14 cellular contexts compared by ENCODE assay signal in the genomic region with DNA sequence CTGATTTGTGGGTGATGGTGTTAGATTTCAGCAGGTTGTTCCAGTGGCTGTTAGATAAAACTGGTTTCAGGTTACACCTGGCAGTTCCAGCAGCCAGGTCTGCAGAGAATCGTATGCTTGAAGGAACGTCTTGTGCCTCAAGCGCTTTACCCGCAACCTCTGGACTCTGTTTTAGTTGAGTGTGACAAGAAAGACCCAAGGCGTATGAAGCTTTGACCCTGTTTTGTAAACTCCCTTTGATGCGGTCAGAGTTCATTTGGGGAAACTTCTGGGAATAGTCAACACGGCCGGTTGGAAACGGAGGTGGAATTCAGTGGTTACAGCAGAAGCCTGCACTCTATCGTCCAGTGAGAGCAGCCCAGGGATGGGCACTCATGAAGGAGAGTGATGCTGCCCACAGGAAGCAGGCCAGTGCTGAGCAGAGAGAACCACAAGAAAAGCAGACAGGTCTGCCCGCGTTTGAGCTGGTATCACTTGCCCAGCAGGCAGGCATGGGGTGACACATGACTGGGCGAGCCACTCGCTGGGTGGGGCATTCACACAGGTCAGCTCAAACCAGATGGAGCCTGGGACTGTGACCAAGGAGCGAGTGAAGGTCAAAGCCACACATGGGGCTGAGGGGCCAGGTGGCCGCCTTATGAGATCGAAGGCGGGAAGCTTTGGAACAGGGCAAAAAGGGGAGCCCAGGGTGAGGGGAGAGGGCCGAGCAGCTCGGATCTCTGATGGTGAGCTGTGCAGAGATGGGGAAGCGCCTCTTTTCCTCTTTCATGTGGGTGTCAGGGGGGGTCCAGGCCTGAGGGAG.
A peak's percentile ranks its signal among the peaks of the same experiment; 100 is the strongest.
DNase-seq lines count a peak whose midpoint lies in the region; ATAC-seq and TF ChIP-seq lines count a peak whose summit lies in the region.
"Had no signal": no experiment of that assay in that cellular context is flagged by ENCODE, and none has a peak within 500 bp of the region (broad histone marks: within the 10 kb centered on the region; RNA-seq: fewer than 3 reads in every experiment).

No MANE protein-coding gene starts in this region.

- no peak overlapping the region for H3K27ac ChIP-seq in BLaER1 treated with 17β-estradiol and CSF1 and Interleukin-3, amounts not matched to agents 10 nM and 100 nM
- H3K27ac ChIP-seq in mucosa of rectum (ENCODE audit: low read depth in 2 of 2, low read length in 2 of 2), result peak overlapping the region; percentile 19 to 52
- H3K27ac ChIP-seq in naive thymus-derived CD4-positive, alpha-beta T cell (ENCODE audit: low read depth, low read length), result no peak overlapping the region

- TF ChIP-seq CTCF in endothelial cell (IDR thresholded peaks at IDR 0.05; ENCODE audit: unreplicated experiment), result no peak

- peak overlapping the region in 9 of 11 experiments; percentile 8 to 59 (median 36); a peak in 14 of 22 replicates for H3K4me2 ChIP-seq in BLaER1 treated with 17β-estradiol and CSF1 and Interleukin-3, amounts not matched to agents 10 nM and 100 nM

- H3K9me3 ChIP-seq in BLaER1 treated with 17β-estradiol and CSF1 and Interleukin-3, amounts not matched to agents 10 nM and 100 nM (replicated peaks in 1 of 11), result no peaks in the 10 kb centered on the region
- no peaks in the 10 kb centered on the region for H3K9me3 ChIP-seq in mucosa of rectum (ENCODE audit: control insufficient read depth in 2 of 2, low read length in 2 of 2)
- H3K9me3 ChIP-seq in naive thymus-derived CD4-positive, alpha-beta T cell (ENCODE audit: control insufficient read depth in 2 of 3, low read length in 3 of 3), result no peaks in the 10 kb centered on the region

- H3K9me3 Mint-ChIP-seq in endothelial cell (ENCODE audit: unreplicated experiment), result no peaks in the 10 kb centered on the region
- H3K9me3 Mint-ChIP-seq in naive thymus-derived CD4-positive, alpha-beta T cell, result no peaks in the 10 kb centered on the region
- H3K9me3 Mint-ChIP-seq: activated naive CD8-positive, alpha-beta T cell treated with anti-CD3 and anti-CD28 coated beads, Interleukin-2, amount 10 ng/mL, durations not matched to agents 7 days and 5 days; IgD-negative memory B cell had no signal

- H3K4me1 ChIP-seq in BLaER1 treated with 17β-estradiol and CSF1 and Interleukin-3, amounts not matched to agents 10 nM and 100 nM, result peaks cover 11 to 59% (median 43%) of the 10 kb centered on the region in 10 experiments
- peaks cover 10 to 17% of the 10 kb centered on the region in 2 donors for H3K4me1 ChIP-seq in mucosa of rectum (ENCODE audit: control insufficient read depth in 2 of 2, insufficient read depth in 2 of 2, low read length in 2 of 2)
- no peaks in the 10 kb centered on the region for H3K4me1 ChIP-seq in naive thymus-derived CD4-positive, alpha-beta T cell (ENCODE audit: control insufficient read depth in 2 of 2, insufficient read depth in 2 of 2, low read length in 2 of 2)

- in situ Hi-C loops in KBM-7 (cut with MboI; ENCODE audit: low pct_unique_long_range_greater_than_20kb, low sequenced_read_pairs), result no loop called here

- CTCF ChIA-PET in naive thymus-derived CD4-positive, alpha-beta T cell (lab: Charles Lee), result no interaction called here

- DNase-seq in LoVo (ENCODE audit: low spot score) (peak; percentile 41), endothelial cell (ENCODE audit: low spot score) (no peak), GDM1 (lab: John Stamatoyannopoulos, UW) (no peak), KBM-7 (no peak)
- DNase-seq in naive thymus-derived CD4-positive, alpha-beta T cell, result no peak
- DNase-seq: activated CD4-positive, alpha-beta T cell treated with anti-CD3 and anti-CD28 coated beads, Interleukin-2, amount 50 U/mL, for 48 hours; activated naive CD8-positive, alpha-beta T cell treated with anti-CD3 and anti-CD28 coated beads, Interleukin-2, amount 10 ng/mL, durations not matched to agents 7 days and 5 days; NCI-H446 treated with DMSO at 0.1 percent for 48 hours had no signal

- intact Hi-C loops in naive thymus-derived CD4-positive, alpha-beta T cell (cut with micrococcal nuclease), result no loop called here

- H3K4me3 ChIP-seq in BLaER1 treated with 17β-estradiol and CSF1 and Interleukin-3, amounts not matched to agents 10 nM and 100 nM, result no peak overlapping the region
- no peak overlapping the region for H3K4me3 ChIP-seq in mucosa of rectum (ENCODE audit: low read length in 2 of 2)
- no peak overlapping the region for H3K4me3 ChIP-seq in naive thymus-derived CD4-positive, alpha-beta T cell (ENCODE audit: low read length)
- H3K4me3 ChIP-seq: GM12878 had no signal

- H3K27me3 ChIP-seq in BLaER1 treated with 17β-estradiol and CSF1 and Interleukin-3, amounts not matched to agents 10 nM and 100 nM, result peaks cover 0 to 15% (median 14%) of the 10 kb centered on the region in 11 experiments; a peak in 10 of 22 replicates
- H3K27me3 ChIP-seq in mucosa of rectum (ENCODE audit: control insufficient read depth in 2 of 2, insufficient read depth in 2 of 2, low read length in 2 of 2), result no peaks in the 10 kb centered on the region
- no peaks in the 10 kb centered on the region for H3K27me3 ChIP-seq in naive thymus-derived CD4-positive, alpha-beta T cell (ENCODE audit: control insufficient read depth in 2 of 2, insufficient read depth in 2 of 2, low read length in 2 of 2)

- no peaks in the 10 kb centered on the region for H4K20me1 ChIP-seq in BLaER1 treated with 17β-estradiol and CSF1 and Interleukin-3, amounts not matched to agents 10 nM and 100 nM

- no peaks in the 10 kb centered on the region for H3K36me3 Mint-ChIP-seq in endothelial cell (ENCODE audit: low read depth, unreplicated experiment)
- H3K36me3 Mint-ChIP-seq in naive thymus-derived CD4-positive, alpha-beta T cell, result no peaks in the 10 kb centered on the region
- H3K36me3 Mint-ChIP-seq: activated naive CD8-positive, alpha-beta T cell treated with anti-CD3 and anti-CD28 coated beads, Interleukin-2, amount 10 ng/mL, durations not matched to agents 7 days and 5 days; IgD-negative memory B cell had no signal

- H3K27ac Mint-ChIP-seq in endothelial cell (ENCODE audit: unreplicated experiment), result peak overlapping the region; percentile 4
- H3K27ac Mint-ChIP-seq in naive thymus-derived CD4-positive, alpha-beta T cell, result no peak overlapping the region
- H3K27ac Mint-ChIP-seq: activated naive CD8-positive, alpha-beta T cell treated with anti-CD3 and anti-CD28 coated beads, Interleukin-2, amount 10 ng/mL, durations not matched to agents 7 days and 5 days; IgD-negative memory B cell had no signal

- H3K4me3 Mint-ChIP-seq in endothelial cell (ENCODE audit: unreplicated experiment), result no peak overlapping the region
- no peak overlapping the region for H3K4me3 Mint-ChIP-seq in naive thymus-derived CD4-positive, alpha-beta T cell
- H3K4me3 Mint-ChIP-seq: activated naive CD8-positive, alpha-beta T cell treated with anti-CD3 and anti-CD28 coated beads, Interleukin-2, amount 10 ng/mL, durations not matched to agents 7 days and 5 days; IgD-negative memory B cell had no signal

- no peak for ATAC-seq in naive thymus-derived CD4-positive, alpha-beta T cell
- no peak for ATAC-seq in HG02973 (IDR thresholded peaks at IDR 0.05; ENCODE audit: unreplicated experiment)
- ATAC-seq: GM12878, left lobe of liver had no signal

- H3K9ac ChIP-seq in BLaER1 treated with 17β-estradiol and CSF1 and Interleukin-3, amounts not matched to agents 10 nM and 100 nM, result 0 out of 22 replicates have a peak overlapping the region, but pooled peaks of 1 of the 11 experiments have one; percentile 9
- peak overlapping the region in 1 of 2 donors; percentile 8 for H3K9ac ChIP-seq in mucosa of rectum (ENCODE audit: low read depth in 1 of 2, low read length in 2 of 2)

- H3K36me3 ChIP-seq in BLaER1 treated with 17β-estradiol and CSF1 and Interleukin-3, amounts not matched to agents 10 nM and 100 nM, result no peaks in the 10 kb centered on the region
- H3K36me3 ChIP-seq in mucosa of rectum (ENCODE audit: control insufficient read depth in 2 of 2, insufficient read depth in 2 of 2, low read length in 2 of 2), result no peaks in the 10 kb centered on the region
- H3K36me3 ChIP-seq in naive thymus-derived CD4-positive, alpha-beta T cell (ENCODE audit: control insufficient read depth in 2 of 3, insufficient read depth in 3 of 3, low read length in 3 of 3), result no peaks in the 10 kb centered on the region

- peaks cover 4% of the 10 kb centered on the region for H3K27me3 Mint-ChIP-seq in endothelial cell (ENCODE audit: unreplicated experiment)
- peaks cover 0 to 11% (median 0%) of the 10 kb centered on the region in 5 donors for H3K27me3 Mint-ChIP-seq in naive thymus-derived CD4-positive, alpha-beta T cell

- POLR2A ChIA-PET in naive thymus-derived CD4-positive, alpha-beta T cell (lab: Charles Lee), result no interaction called here

- H3K4me1 Mint-ChIP-seq in endothelial cell (ENCODE audit: unreplicated experiment), result peaks cover 24% of the 10 kb centered on the region
- peaks cover 0 to 12% (median 9%) of the 10 kb centered on the region in 7 donors for H3K4me1 Mint-ChIP-seq in naive thymus-derived CD4-positive, alpha-beta T cell

Comparison
In these comparisons a context has a peak if more than half of its experiments do, and no peak if none do; other contexts are left out.
1. H3K27ac ChIP-seq: peak in mucosa of rectum (2 of 2); none in BLaER1 treated with 17β-estradiol and CSF1 and Interleukin-3, amounts not matched to agents 10 nM and 100 nM (0 of 11) and naive thymus-derived CD4-positive, alpha-beta T cell (single experiment).